ENCODE assay signal across 12 cellular contexts in the genomic region with DNA sequence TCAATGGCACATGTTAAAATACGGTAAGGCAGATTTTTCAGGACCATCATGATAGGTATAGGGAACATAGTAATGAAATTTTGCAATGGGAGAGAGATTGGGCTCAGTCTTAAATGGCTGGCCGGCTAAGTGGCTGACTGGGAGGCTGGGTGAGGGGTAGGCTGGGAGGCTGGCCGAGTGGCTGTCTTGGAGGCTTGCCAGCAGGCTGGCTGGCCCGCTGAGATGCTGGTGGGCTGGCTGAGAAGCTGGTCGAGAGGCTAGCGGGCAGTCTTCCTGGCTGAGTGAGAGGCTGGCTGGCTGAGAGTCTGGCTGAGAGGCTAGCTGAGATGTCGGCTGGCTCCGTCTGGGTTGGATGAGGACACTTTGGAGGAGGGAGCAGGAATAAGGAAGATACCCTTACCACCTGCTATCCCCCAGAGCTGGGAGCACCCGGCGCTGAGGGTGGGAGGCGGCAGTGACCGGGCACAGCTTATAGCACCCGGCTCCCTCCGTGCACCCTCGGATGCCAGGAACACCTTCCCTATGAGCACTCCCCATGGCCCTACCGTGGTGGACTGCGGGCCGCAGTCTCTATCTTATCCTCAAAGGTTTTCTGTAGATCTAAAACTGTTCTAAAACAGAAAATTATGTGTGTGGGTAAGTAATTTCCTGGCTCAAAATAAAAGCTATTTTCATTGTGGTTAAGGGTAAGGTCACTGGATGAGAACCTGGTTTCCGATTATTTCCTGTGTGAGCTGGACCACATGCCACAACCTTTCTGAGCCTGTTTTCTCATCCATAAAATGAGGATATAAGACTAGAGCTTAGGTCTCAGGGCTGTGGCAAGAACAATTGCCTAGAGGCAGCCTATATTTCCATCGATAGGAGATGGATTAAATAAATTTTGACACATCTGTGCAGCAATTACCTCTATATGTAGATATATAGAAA. TPM values are rescaled to one million over a fixed set of nuclear protein-coding genes. Genes with fewer than 3 reads are reported as not detected.
DNase-seq lines count a peak whose midpoint lies in the region; ATAC-seq and TF ChIP-seq lines count a peak whose summit lies in the region.
"Had no signal": no experiment of that assay in that cellular context is flagged by ENCODE, and none has a peak within 500 bp of the region (broad histone marks: within the 10 kb centered on the region; RNA-seq: fewer than 3 reads in every experiment).

No MANE protein-coding gene starts in this region.

- no peak overlapping the region for H3K27ac Mint-ChIP-seq in natural killer cell treated with Interleukin-12 subunit alpha and Interleukin-12 subunit beta and Interleukin-15 and Interleukin-18, amount 100 ng/mL, for 72 hours
- H3K27ac Mint-ChIP-seq in natural killer cell = no peak overlapping the region
- no peak overlapping the region for H3K27ac Mint-ChIP-seq in WTC11
- no peak overlapping the region for H3K27ac Mint-ChIP-seq in naive thymus-derived CD8-positive, alpha-beta T cell
- no peak overlapping the region for H3K27ac Mint-ChIP-seq in CD4-positive, alpha-beta T cell

- peaks cover 17 to 45% of the 10 kb centered on the region in 2 donors for H3K27me3 Mint-ChIP-seq in natural killer cell treated with Interleukin-12 subunit alpha and Interleukin-12 subunit beta and Interleukin-15 and Interleukin-18, amount 100 ng/mL, for 72 hours
- H3K27me3 Mint-ChIP-seq in natural killer cell (ENCODE audit: low read depth in 2 of 2) (peaks cover 21 to 38% of the 10 kb centered on the region in 2 donors), WTC11 (ENCODE audit: low read depth) (no peaks in the 10 kb centered on the region; the same call in 1 of the 2 replicates)
- H3K27me3 Mint-ChIP-seq in naive thymus-derived CD8-positive, alpha-beta T cell = peaks cover 1 to 38% (median 13%) of the 10 kb centered on the region in 5 donors
- peaks cover 23% of the 10 kb centered on the region for H3K27me3 Mint-ChIP-seq in CD4-positive, alpha-beta T cell

- TF ChIP-seq CTCF in natural killer cell (IDR thresholded peaks at IDR 0.05) (no peak), WTC11 (IDR thresholded peaks at IDR 0.05) (no peak)
- TF ChIP-seq CTCF in CD4-positive, alpha-beta T cell (IDR thresholded peaks at IDR 0.05) = no peak

- H3K9me3 Mint-ChIP-seq in natural killer cell treated with Interleukin-12 subunit alpha and Interleukin-12 subunit beta and Interleukin-15 and Interleukin-18, amount 100 ng/mL, for 72 hours = no peaks in the 10 kb centered on the region
- no peaks in the 10 kb centered on the region for H3K9me3 Mint-ChIP-seq in natural killer cell
- H3K9me3 Mint-ChIP-seq in WTC11 = no peaks in the 10 kb centered on the region
- no peaks in the 10 kb centered on the region for H3K9me3 Mint-ChIP-seq in naive thymus-derived CD8-positive, alpha-beta T cell
- no peaks in the 10 kb centered on the region for H3K9me3 Mint-ChIP-seq in CD4-positive, alpha-beta T cell

- POLR2A ChIA-PET in WTC11 (lab: Charles Lee) = no interaction called here
- POLR2A ChIA-PET in naive thymus-derived CD8-positive, alpha-beta T cell (lab: Charles Lee) = no interaction called here
- POLR2A ChIA-PET in CD4-positive, alpha-beta T cell (lab: Charles Lee) = no interaction called here

- intact Hi-C loops in natural killer cell (cut with micrococcal nuclease) = no loop called here
- intact Hi-C loops in CD4-positive, alpha-beta T cell (cut with DNase I, micrococcal nuclease) = no loop called here

- H3K9me3 ChIP-seq in CD4-positive, alpha-beta T cell (ENCODE audit: control insufficient read depth, low read length) = no peaks in the 10 kb centered on the region
- H3K9me3 ChIP-seq: transverse colon had no signal

- no peaks in the 10 kb centered on the region for H3K27me3 ChIP-seq in CD4-positive, alpha-beta T cell (ENCODE audit: control insufficient read depth, insufficient read depth, low read length)

- ATAC-seq in natural killer cell treated with Interleukin-12 subunit alpha and Interleukin-12 subunit beta and Interleukin-15 and Interleukin-18, amount 100 ng/mL, for 72 hours = peak; percentile 8 to 51
- ATAC-seq in natural killer cell (no peak), HG02571 (IDR thresholded peaks at IDR 0.05; ENCODE audit: unreplicated experiment) (no peak), WTC11 (no peak)
- ATAC-seq in naive thymus-derived CD8-positive, alpha-beta T cell = no peak
- ATAC-seq in CD4-positive, alpha-beta T cell (ENCODE audit: poor library complexity) = no peak

- H3K4me1 Mint-ChIP-seq in natural killer cell treated with Interleukin-12 subunit alpha and Interleukin-12 subunit beta and Interleukin-15 and Interleukin-18, amount 100 ng/mL, for 72 hours (ENCODE audit: low read depth in 2 of 2) = peaks cover 4 to 6% of the 10 kb centered on the region in 2 donors
- H3K4me1 Mint-ChIP-seq in natural killer cell = peaks cover 0 to 12% of the 10 kb centered on the region in 2 donors
- no peaks in the 10 kb centered on the region for H3K4me1 Mint-ChIP-seq in WTC11
- H3K4me1 Mint-ChIP-seq in naive thymus-derived CD8-positive, alpha-beta T cell = peaks cover 0 to 7% (median under 1%) of the 10 kb centered on the region in 4 donors
- H3K4me1 Mint-ChIP-seq in CD4-positive, alpha-beta T cell (ENCODE audit: low read depth) = peaks cover 7% of the 10 kb centered on the region

- CTCF ChIA-PET in WTC11 (lab: Charles Lee) = interaction anchor here (0.7 to 1.6 kb wide), 5 partner anchors 11 to 400 kb away, joined by 3 to 5 read pairs (median 4); a partner anchor contains a TSS
- CTCF ChIA-PET in CD4-positive, alpha-beta T cell (lab: Charles Lee) = no interaction called here

- DNase-seq in natural killer cell treated with Interleukin-12 subunit alpha and Interleukin-12 subunit beta and Interleukin-15 and Interleukin-18, amount 100 ng/mL, for 72 hours (ENCODE audit: low spot score) = no peak
- DNase-seq in natural killer cell = no peak
- DNase-seq in NCI-H510A treated with DMSO at 0.1 percent for 48 hours (lab: John Stamatoyannopoulos, UW) = peak; percentile 100
- peak; percentile 22 for DNase-seq in globus pallidus (ENCODE audit: low spot score)
- no peak for DNase-seq in WTC11 (ENCODE audit: low spot score)
- no peak for DNase-seq in naive thymus-derived CD8-positive, alpha-beta T cell
- DNase-seq in CD4-positive, alpha-beta T cell = no peak
- DNase-seq: NCI-H526, transverse colon had no signal

- H3K27ac ChIP-seq in CD4-positive, alpha-beta T cell (ENCODE audit: low read depth, low read length) = no peak overlapping the region
- H3K27ac ChIP-seq: HL-60, transverse colon had no signal

- no peaks in the 10 kb centered on the region for H3K36me3 Mint-ChIP-seq in natural killer cell treated with Interleukin-12 subunit alpha and Interleukin-12 subunit beta and Interleukin-15 and Interleukin-18, amount 100 ng/mL, for 72 hours
- no peaks in the 10 kb centered on the region for H3K36me3 Mint-ChIP-seq in natural killer cell
- no peaks in the 10 kb centered on the region for H3K36me3 Mint-ChIP-seq in WTC11
- no peaks in the 10 kb centered on the region for H3K36me3 Mint-ChIP-seq in naive thymus-derived CD8-positive, alpha-beta T cell
- H3K36me3 Mint-ChIP-seq in CD4-positive, alpha-beta T cell (ENCODE audit: low read depth) = no peaks in the 10 kb centered on the region

- no peak overlapping the region for H3K4me3 Mint-ChIP-seq in natural killer cell treated with Interleukin-12 subunit alpha and Interleukin-12 subunit beta and Interleukin-15 and Interleukin-18, amount 100 ng/mL, for 72 hours
- no peak overlapping the region for H3K4me3 Mint-ChIP-seq in natural killer cell
- H3K4me3 Mint-ChIP-seq in WTC11 = no peak overlapping the region
- no peak overlapping the region for H3K4me3 Mint-ChIP-seq in naive thymus-derived CD8-positive, alpha-beta T cell
- H3K4me3 Mint-ChIP-seq in CD4-positive, alpha-beta T cell = no peak overlapping the region

TF ChIP-seq in WTC11, 78 proteins besides CTCF, POLR2A, EP300 and RAD21 (continues in another document):
- TF ChIP-seq ZNF232 (CRISPR knock-in tag; IDR thresholded peaks at IDR 0.05) = no peak
- TF ChIP-seq, protein P1, sequence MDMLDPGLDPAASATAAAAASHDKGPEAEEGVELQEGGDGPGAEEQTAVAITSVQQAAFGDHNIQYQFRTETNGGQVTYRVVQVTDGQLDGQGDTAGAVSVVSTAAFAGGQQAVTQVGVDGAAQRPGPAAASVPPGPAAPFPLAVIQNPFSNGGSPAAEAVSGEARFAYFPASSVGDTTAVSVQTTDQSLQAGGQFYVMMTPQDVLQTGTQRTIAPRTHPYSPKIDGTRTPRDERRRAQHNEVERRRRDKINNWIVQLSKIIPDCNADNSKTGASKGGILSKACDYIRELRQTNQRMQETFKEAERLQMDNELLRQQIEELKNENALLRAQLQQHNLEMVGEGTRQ (CRISPR knock-in tag; IDR thresholded peaks at IDR 0.05) = no peak
- no peak for TF ChIP-seq OVOL2 (CRISPR knock-in tag; IDR thresholded peaks at IDR 0.05; ENCODE audit: borderline replicate concordance)
- TF ChIP-seq, protein P2, sequence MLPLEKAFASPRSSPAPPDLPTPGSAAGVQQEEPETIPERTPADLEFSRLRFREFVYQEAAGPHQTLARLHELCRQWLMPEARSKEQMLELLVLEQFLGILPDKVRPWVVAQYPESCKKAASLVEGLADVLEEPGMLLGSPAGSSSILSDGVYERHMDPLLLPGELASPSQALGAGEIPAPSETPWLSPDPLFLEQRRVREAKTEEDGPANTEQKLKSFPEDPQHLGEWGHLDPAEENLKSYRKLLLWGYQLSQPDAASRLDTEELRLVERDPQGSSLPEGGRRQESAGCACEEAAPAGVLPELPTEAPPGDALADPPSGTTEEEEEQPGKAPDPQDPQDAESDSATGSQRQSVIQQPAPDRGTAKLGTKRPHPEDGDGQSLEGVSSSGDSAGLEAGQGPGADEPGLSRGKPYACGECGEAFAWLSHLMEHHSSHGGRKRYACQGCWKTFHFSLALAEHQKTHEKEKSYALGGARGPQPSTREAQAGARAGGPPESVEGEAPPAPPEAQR (CRISPR knock-in tag; IDR thresholded peaks at IDR 0.05) = no peak
- no peak for TF ChIP-seq SOX15 (CRISPR knock-in tag; IDR thresholded peaks at IDR 0.05)
- TF ChIP-seq EMX1 (CRISPR knock-in tag; IDR thresholded peaks at IDR 0.05) = no peak
- TF ChIP-seq ZNF396 (CRISPR knock-in tag; IDR thresholded peaks at IDR 0.05; ENCODE audit: borderline replicate concordance) = no peak

RNA-seq across cellular contexts. Expression of a gene that starts 34.5 kb away (rescaled TPM):
- total RNA-seq in natural killer cell treated with Interleukin-12 subunit alpha and Interleukin-12 subunit beta and Interleukin-15 and Interleukin-18, amount 100 ng/mL, for 72 hours = not detected
- total RNA-seq in natural killer cell (not detected), WTC11 (2021) (2.1 to 4.6 TPM (median 3.1 TPM) in 3 replicates)
- not detected for total RNA-seq in naive thymus-derived CD8-positive, alpha-beta T cell
- polyA plus RNA-seq in naive thymus-derived CD8-positive, alpha-beta T cell = not detected
- total RNA-seq in CD4-positive, alpha-beta T cell = not detected
- total RNA-seq: cardiac septum had no signal

Comparison
In these comparisons a context has a peak if more than half of its experiments do, and no peak if none do; other contexts are left out.
1. ATAC-seq: peak in natural killer cell treated with Interleukin-12 subunit alpha and Interleukin-12 subunit beta and Interleukin-15 and Interleukin-18, amount 100 ng/mL, for 72 hours (2 of 2); none in natural killer cell (0 of 3), HG02571 (single experiment), WTC11 (single experiment), naive thymus-derived CD8-positive, alpha-beta T cell (0 of 2) and CD4-positive, alpha-beta T cell (single experiment).
2. DNase-seq: peak in NCI-H510A treated with DMSO at 0.1 percent for 48 hours (single experiment) and globus pallidus (single experiment); none in natural killer cell treated with Interleukin-12 subunit alpha and Interleukin-12 subunit beta and Interleukin-15 and Interleukin-18, amount 100 ng/mL, for 72 hours (single experiment), natural killer cell (single experiment), WTC11 (single experiment), naive thymus-derived CD8-positive, alpha-beta T cell (0 of 10) and CD4-positive, alpha-beta T cell (0 of 10).